In the genomic region with DNA sequence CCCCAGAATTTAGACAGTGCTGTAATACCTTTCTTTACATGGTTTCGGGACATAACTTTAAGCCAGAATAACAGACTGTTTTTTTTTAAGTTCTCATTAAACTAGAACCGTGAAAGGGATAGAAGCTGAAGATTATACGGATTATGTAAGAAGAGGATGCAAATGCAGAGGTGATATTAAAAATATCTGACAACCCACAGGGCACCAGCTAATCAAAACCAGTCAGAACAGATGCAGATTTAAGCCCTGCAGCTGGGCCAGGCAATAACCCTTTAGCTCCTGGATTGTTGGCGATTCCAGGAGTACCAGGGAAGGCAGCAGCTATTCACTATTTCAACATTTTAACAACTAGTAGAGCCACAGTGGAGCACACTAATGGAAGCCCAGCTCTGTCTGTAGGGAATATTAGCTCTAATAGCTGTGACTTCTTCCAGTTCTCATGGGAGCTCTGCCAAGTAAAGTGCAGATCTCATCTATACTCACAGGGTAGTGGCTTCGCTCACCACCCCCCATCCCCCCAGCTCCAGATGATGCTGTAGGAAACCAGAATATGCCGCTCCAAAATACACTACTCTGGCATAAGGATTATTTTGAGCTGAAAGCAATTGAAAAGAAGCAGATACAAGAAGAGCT, we compare ENCODE assay signal across 10 cellular contexts. TPM values are rescaled to one million over a fixed set of nuclear protein-coding genes. Genes with fewer than 3 reads are reported as not detected.
DNase-seq lines count a peak whose midpoint lies in the region; ATAC-seq, FAIRE-seq and TF ChIP-seq lines count a peak whose summit lies in the region.
"Had no signal": no experiment of that assay in that cellular context is flagged by ENCODE, and none has a peak within 500 bp of the region (broad histone marks: within the 10 kb centered on the region; RNA-seq: fewer than 3 reads in every experiment).

No MANE protein-coding gene starts in this region.

- no peak overlapping the region for H2AFZ ChIP-seq in Loucy (ENCODE audit: low read length)

- peaks cover 70% of the 10 kb centered on the region for H3K79me2 ChIP-seq in Loucy (ENCODE audit: insufficient read depth, low read length)

- peak overlapping the region; percentile 34 for H3K4me2 ChIP-seq in Loucy (ENCODE audit: low read depth, low read length, poor library complexity, severe bottlenecking)

- no peaks in the 10 kb centered on the region for H3K4me1 Mint-ChIP-seq in activated CD4-positive, alpha-beta memory T cell treated with anti-CD3 and anti-CD28 coated beads, Interleukin-2, amount 10 ng/mL, durations not matched to agents 7 days and 5 days

- H3K9me2 ChIP-seq in Loucy (replicated peaks; ENCODE audit: low read depth, low read length): no peaks in the 10 kb centered on the region

- H4K20me1 ChIP-seq in Loucy (ENCODE audit: insufficient read depth, low read length, poor library complexity, severe bottlenecking): no peaks in the 10 kb centered on the region

- H3K9ac ChIP-seq in Loucy (ENCODE audit: low read depth, low read length, poor library complexity, severe bottlenecking): no peak overlapping the region

- no peak overlapping the region for H3K4me3 Mint-ChIP-seq in activated CD4-positive, alpha-beta memory T cell treated with anti-CD3 and anti-CD28 coated beads, Interleukin-2, amount 10 ng/mL, durations not matched to agents 7 days and 5 days

- H3K36me3 ChIP-seq in BE2C: no peaks in the 10 kb centered on the region
- H3K36me3 ChIP-seq in Loucy (ENCODE audit: insufficient read depth, low read length): no peaks in the 10 kb centered on the region
- H3K36me3 ChIP-seq in bronchial epithelial cell (ENCODE audit: control insufficient read depth, insufficient read depth, low read length): no peaks in the 10 kb centered on the region
- H3K36me3 ChIP-seq: heart right ventricle had no signal

- H3K27me3 ChIP-seq in BE2C: no peaks in the 10 kb centered on the region
- no peaks in the 10 kb centered on the region for H3K27me3 ChIP-seq in Loucy (ENCODE audit: insufficient read depth, low read length, poor library complexity, severe bottlenecking)
- H3K27me3 ChIP-seq in bronchial epithelial cell (ENCODE audit: control insufficient read depth, insufficient read depth, low read length): no peaks in the 10 kb centered on the region
- H3K27me3 ChIP-seq: heart right ventricle had no signal

- H3K9me3 ChIP-seq in BE2C (no peaks in the 10 kb centered on the region), Loucy (ENCODE audit: insufficient read depth, low read depth, low read length) (no peaks in the 10 kb centered on the region)
- H3K9me3 ChIP-seq: heart right ventricle had no signal

- peaks cover 6% of the 10 kb centered on the region for H3F3A ChIP-seq in Loucy (ENCODE audit: low read depth)

- no peak for FAIRE-seq in bronchial epithelial cell (lab: Jason Lieb, UNC)

- DNase-seq in BE2C (peak; percentile 86), bronchial epithelial cell (ENCODE audit: low read depth) (peak; percentile 30), myocyte (ENCODE audit: low read depth) (peak; percentile 56), occipital lobe (lab: John Stamatoyannopoulos, UW) (no peak)
- no peak for DNase-seq in activated CD4-positive, alpha-beta memory T cell treated with anti-CD3 and anti-CD28 coated beads, Interleukin-2, amount 10 ng/mL, durations not matched to agents 7 days and 5 days
- DNase-seq: heart right ventricle, NCI-H1436 had no signal

- ATAC-seq in HG02852 (IDR thresholded peaks at IDR 0.05; ENCODE audit: unreplicated experiment) (no peak), GM19397 (IDR thresholded peaks at IDR 0.05; ENCODE audit: unreplicated experiment) (no peak)

- no peaks in the 10 kb centered on the region for H3K9me3 Mint-ChIP-seq in activated CD4-positive, alpha-beta memory T cell treated with anti-CD3 and anti-CD28 coated beads, Interleukin-2, amount 10 ng/mL, durations not matched to agents 7 days and 5 days

- TF ChIP-seq CTCF in BE2C (IDR thresholded peaks at IDR 0.05; ENCODE audit: low read depth, low read length): no peak
- TF ChIP-seq CTCF in Loucy (conservative IDR thresholded peaks at IDR 0.05; ENCODE audit: low read length): no peak
- TF ChIP-seq CTCF in bronchial epithelial cell (IDR thresholded peaks at IDR 0.05; ENCODE audit: insufficient read depth, low read length, severe bottlenecking): no peak

- no peaks in the 10 kb centered on the region for H3K36me3 Mint-ChIP-seq in activated CD4-positive, alpha-beta memory T cell treated with anti-CD3 and anti-CD28 coated beads, Interleukin-2, amount 10 ng/mL, durations not matched to agents 7 days and 5 days (ENCODE audit: low read depth)

- H3K4me1 ChIP-seq in BE2C (peaks cover 33% of the 10 kb centered on the region), Loucy (ENCODE audit: insufficient read depth, low read length, poor library complexity, severe bottlenecking) (peaks cover 45% of the 10 kb centered on the region)

- no peak overlapping the region for H3K27ac Mint-ChIP-seq in activated CD4-positive, alpha-beta memory T cell treated with anti-CD3 and anti-CD28 coated beads, Interleukin-2, amount 10 ng/mL, durations not matched to agents 7 days and 5 days

- peak overlapping the region; percentile 51 for H3K4me3 ChIP-seq in BE2C (ENCODE audit: low read depth, low read length)
- H3K4me3 ChIP-seq in Loucy (ENCODE audit: low read length, poor library complexity, severe bottlenecking): peak overlapping the region; percentile 32
- H3K4me3 ChIP-seq in bronchial epithelial cell (ENCODE audit: low read depth, low read length): no peak overlapping the region
- H3K4me3 ChIP-seq: heart right ventricle had no signal

- H3K27me3 Mint-ChIP-seq in activated CD4-positive, alpha-beta memory T cell treated with anti-CD3 and anti-CD28 coated beads, Interleukin-2, amount 10 ng/mL, durations not matched to agents 7 days and 5 days: peaks cover 19% of the 10 kb centered on the region

- POLR2A ChIA-PET in activated CD4-positive, alpha-beta memory T cell treated with anti-CD3 and anti-CD28 coated beads, Interleukin-2, amount 10 ng/mL, durations not matched to agents 7 days and 5 days (lab: Charles Lee): no interaction called here

- CTCF ChIA-PET in activated CD4-positive, alpha-beta memory T cell treated with anti-CD3 and anti-CD28 coated beads, Interleukin-2, amount 10 ng/mL, durations not matched to agents 7 days and 5 days (lab: Charles Lee): interaction anchor here (1.7 kb wide), 1 partner anchor 63 kb away, joined by 4 read pairs; no protein-coding TSS in a partner anchor

RNA-seq across cellular contexts. Expression of a gene that starts 13.9 kb away (rescaled TPM):
- 3.2 TPM for polyA plus RNA-seq in BE2C (2012; ENCODE audit: insufficient read depth, insufficient read length, low read depth)
- total RNA-seq in bronchial epithelial cell (1.3 and 4.2 TPM in 2 replicates), myocyte (33.6 and 45.0 TPM in 2 replicates), occipital lobe (287 TPM)
- 23.2 TPM for polyA plus RNA-seq in myocyte (2012)
- total RNA-seq in activated CD4-positive, alpha-beta memory T cell treated with anti-CD3 and anti-CD28 coated beads, Interleukin-2, amount 10 ng/mL, durations not matched to agents 7 days and 5 days: under 1 TPM; 0.20 to 0.45 TPM

Comparison
In these comparisons a context has a peak if more than half of its experiments do, and no peak if none do; other contexts are left out.
1. DNase-seq: peak in BE2C (single experiment), bronchial epithelial cell (single experiment) and myocyte (single experiment); none in occipital lobe (single experiment) and activated CD4-positive, alpha-beta memory T cell treated with anti-CD3 and anti-CD28 coated beads, Interleukin-2, amount 10 ng/mL, durations not matched to agents 7 days and 5 days (single experiment).